ENCODE assay signal across 21 cellular contexts in the genomic region with DNA sequence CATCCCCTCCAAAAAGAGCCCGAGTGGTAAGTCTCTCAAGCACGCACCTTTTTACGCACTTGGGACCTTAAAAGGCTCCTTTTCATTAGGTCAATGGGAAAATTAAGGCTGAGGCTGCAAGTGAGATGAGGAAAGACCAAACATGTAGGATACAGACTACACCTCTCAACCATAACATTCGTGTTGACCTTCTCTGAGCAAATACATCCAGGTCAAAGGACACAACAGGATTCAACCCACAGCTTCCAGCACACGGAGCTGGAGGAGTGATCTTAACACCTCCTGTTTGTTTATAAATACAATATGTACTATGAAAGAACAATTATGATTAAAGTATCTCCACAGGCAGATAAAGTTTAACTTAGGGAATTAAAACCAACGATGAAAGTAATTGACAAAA. TPM values are rescaled to one million over a fixed set of nuclear protein-coding genes. Genes with fewer than 3 reads are reported as not detected.
A peak's percentile ranks its signal among the peaks of the same experiment; 100 is the strongest.
DNase-seq lines count a peak whose midpoint lies in the region; ATAC-seq and TF ChIP-seq lines count a peak whose summit lies in the region.
"Had no signal": no experiment of that assay in that cellular context is flagged by ENCODE, and none has a peak within 500 bp of the region (broad histone marks: within the 10 kb centered on the region; RNA-seq: fewer than 3 reads in every experiment).

No MANE protein-coding gene starts in this region.

- TF ChIP-seq CTCF in heart right ventricle (IDR thresholded peaks at IDR 0.05): no peak
- no peak for TF ChIP-seq CTCF in psoas muscle (IDR thresholded peaks at IDR 0.05)

- H3K27me3 ChIP-seq in heart right ventricle (no peaks in the 10 kb centered on the region), right cardiac atrium (ENCODE audit: control insufficient read depth, insufficient read depth) (no peaks in the 10 kb centered on the region), psoas muscle (ENCODE audit: insufficient read depth in 3 of 3, low read length in 2 of 3) (no peaks in the 10 kb centered on the region)
- H3K27me3 ChIP-seq: BE2C; BLaER1 treated with 17β-estradiol and CSF1 and Interleukin-3, amounts not matched to agents 10 nM and 100 nM had no signal

- 80 to 82% methylated on average over 6 of the region's 6 CpGs for WGBS in heart right ventricle, 2 donors
- WGBS in right cardiac atrium: 80% methylated on average over 6 of the region's 6 CpGs
- WGBS in psoas muscle, 3 donors: 78 to 90% (median 79%) methylated on average over 6 of the region's 6 CpGs

- H3K4me1 ChIP-seq in heart right ventricle (peaks cover 2 to 85% (median 60%) of the 10 kb centered on the region in 9 donors), right cardiac atrium (ENCODE audit: control insufficient read depth, insufficient read depth, low read length) (peaks cover 13% of the 10 kb centered on the region), psoas muscle (peaks cover 18% of the 10 kb centered on the region)
- H3K4me1 ChIP-seq: BE2C had no signal

- H3K4me3 ChIP-seq in heart right ventricle (no peak overlapping the region), right cardiac atrium (ENCODE audit: low read length) (no peak overlapping the region), psoas muscle (no peak overlapping the region)
- H3K4me3 ChIP-seq: A549; BLaER1 treated with 17β-estradiol and CSF1 and Interleukin-3, amounts not matched to agents 10 nM and 100 nM; GM23338 had no signal

- DNase-seq in heart right ventricle (no peak), left ventricle myocardium superior (no peak), right cardiac atrium (no peak), Right ventricle myocardium inferior (ENCODE audit: missing footprints) (no peak), psoas muscle (no peak)
- DNase-seq: 8988T; ACHN; AML-193; BE2C; CD4-positive, alpha-beta T cell; CD8-positive, alpha-beta memory T cell; DMS 273 treated with DMSO at 0.1 percent for 48 hours; DMS79 treated with DMSO at 0.1 percent for 48 hours; GF-D8; H9 had no signal

- H3K9me3 ChIP-seq in heart right ventricle (no peaks in the 10 kb centered on the region), right cardiac atrium (ENCODE audit: control insufficient read depth, low read length) (no peaks in the 10 kb centered on the region), psoas muscle (no peaks in the 10 kb centered on the region)
- H3K9me3 ChIP-seq: A549, BE2C had no signal

- intact Hi-C loops in heart right ventricle (cut with DNase I): loop anchor here in 4 of 10 donors (2.0 to 10.0 kb wide), 4 partner anchors 54 to 66 kb away; no protein-coding TSS in a partner anchor
- intact Hi-C loops in left ventricle myocardium superior (cut with micrococcal nuclease): loop anchor here (5.0 kb wide), 1 partner anchor 139 kb away; no protein-coding TSS in a partner anchor
- intact Hi-C loops in right cardiac atrium (cut with DNase I): loop anchor here in 1 of 4 donors (10.0 kb wide), 1 partner anchor 56 kb away; no protein-coding TSS in a partner anchor
- intact Hi-C loops in Right ventricle myocardium inferior (cut with DNase I): loop anchor here (2.0 kb wide), 2 partner anchors 54 to 140 kb away; no protein-coding TSS in a partner anchor
- intact Hi-C loops in psoas muscle (cut with DNase I): no loop called here

- H3K36me3 ChIP-seq in heart right ventricle: no peaks in the 10 kb centered on the region
- no peaks in the 10 kb centered on the region for H3K36me3 ChIP-seq in psoas muscle (ENCODE audit: insufficient read depth in 1 of 2, low read depth in 1 of 2)
- H3K36me3 ChIP-seq: BE2C had no signal

- peak overlapping the region in 7 of 10 donors; percentile 67 to 87 (median 72) for H3K27ac ChIP-seq in heart right ventricle
- peak overlapping the region; percentile 30 for H3K27ac ChIP-seq in right cardiac atrium (ENCODE audit: low read length)
- H3K27ac ChIP-seq in psoas muscle: peak overlapping the region; percentile 64

- ATAC-seq in heart right ventricle (no peak), left ventricle myocardium superior (no peak), right cardiac atrium (no peak), Right ventricle myocardium inferior (no peak), psoas muscle (no peak), HG02840 (IDR thresholded peaks at IDR 0.05; ENCODE audit: low FRiP score, unreplicated experiment) (no peak)
- ATAC-seq: GM23338, HCT116 had no signal

RNA-seq across cellular contexts. Expression of gene SFMBT2, which starts 9.7 kb away (rescaled TPM):
- 10 to 100 TPM in 6 of 10 donors, 1 to 10 TPM in 4; 7.3 to 14.2 (median 10.7) TPM for total RNA-seq in heart right ventricle
- polyA plus RNA-seq in heart right ventricle: 1 to 10 TPM; 4.1 to 4.2 TPM
- total RNA-seq in left ventricle myocardium superior: 11.0 TPM
- total RNA-seq in right cardiac atrium: 10 to 100 TPM; 11.3 to 12.9 (median 12.1) TPM
- polyA plus RNA-seq in right cardiac atrium: 3.3 TPM
- total RNA-seq in Right ventricle myocardium inferior: 9.6 TPM
- 1 to 10 TPM; 3.0 to 8.2 (median 5.0) TPM for total RNA-seq in psoas muscle
- under 1 TPM; 0.53 to 0.87 (median 0.59) TPM for polyA plus RNA-seq in psoas muscle
- total RNA-seq: G401 had no signal

Comparison
In these comparisons a context has a peak if more than half of its experiments do, and no peak if none do; other contexts are left out.
1. intact Hi-C loops: an anchor here in left ventricle myocardium superior (5.0 kb wide) and Right ventricle myocardium inferior (2.0 kb wide); none called in psoas muscle.